Comparison of ENCODE assay signal across 19 cellular contexts in genomic region chr1:25664800-25665199, GRCh38.
"Had no signal": no experiment of that assay in that cellular context is flagged by ENCODE, and none has a peak within 500 bp of the region (broad histone marks: within the 10 kb centered on the region; RNA-seq: fewer than 3 reads in every experiment).

No MANE protein-coding gene starts in this region.

- H3K27ac Mint-ChIP-seq: activated CD4-positive, alpha-beta memory T cell treated with anti-CD3 and anti-CD28 coated beads for 36 hours; activated CD8-positive, alpha-beta memory T cell treated with anti-CD3 and anti-CD28 coated beads, Interleukin-2, amount 10 ng/mL, durations not matched to agents 7 days and 5 days; activated naive CD8-positive, alpha-beta T cell; progenitor cell of endocrine pancreas; T-helper 17 cell had no signal

- H3K36me3 ChIP-seq: spleen, stomach, upper lobe of right lung, WERI-Rb-1 had no signal

- H3K27me3 Mint-ChIP-seq: activated CD4-positive, alpha-beta memory T cell treated with anti-CD3 and anti-CD28 coated beads for 36 hours; activated naive CD8-positive, alpha-beta T cell; progenitor cell of endocrine pancreas; T-helper 17 cell had no signal

- H3K4me1 Mint-ChIP-seq: activated CD8-positive, alpha-beta memory T cell treated with anti-CD3 and anti-CD28 coated beads, Interleukin-2, amount 10 ng/mL, durations not matched to agents 7 days and 5 days had no signal

- H3K4me3 ChIP-seq: coronary artery, spleen, stomach, testis, upper lobe of right lung had no signal

- H3K9me3 ChIP-seq: spleen, stomach, testis, upper lobe of right lung had no signal

- H3K4me1 ChIP-seq: testis had no signal

- H3K4me3 Mint-ChIP-seq: activated CD4-positive, alpha-beta memory T cell treated with anti-CD3 and anti-CD28 coated beads for 36 hours; activated CD8-positive, alpha-beta memory T cell treated with anti-CD3 and anti-CD28 coated beads, Interleukin-2, amount 10 ng/mL, durations not matched to agents 7 days and 5 days; activated naive CD8-positive, alpha-beta T cell; T-helper 17 cell had no signal

- H3K9me3 Mint-ChIP-seq: activated CD4-positive, alpha-beta memory T cell treated with anti-CD3 and anti-CD28 coated beads for 36 hours had no signal

- DNase-seq: activated CD4-positive, alpha-beta memory T cell treated with anti-CD3 and anti-CD28 coated beads for 36 hours; activated CD8-positive, alpha-beta memory T cell treated with anti-CD3 and anti-CD28 coated beads, Interleukin-2, amount 10 ng/mL, durations not matched to agents 7 days and 5 days; activated T-cell treated with anti-CD3 and anti-CD28 coated beads, Interleukin-2, amount 50 U/mL, for 1 hour; amniotic stem cell; central memory CD4-positive, alpha-beta T cell; effector CD4-positive, alpha-beta T cell; foreskin fibroblast; glutamatergic neuron; right cardiac atrium; spleen; stimulated activated CD4-positive, alpha-beta T cell treated with anti-CD3 and anti-CD28 coated beads, Interleukin-1b, Interleukin-23, amount 100 ng/mL, for 48 hours; stomach; T-helper 17 cell; testis; upper lobe of right lung; WERI-Rb-1 had no signal

- ATAC-seq: activated CD8-positive, alpha-beta memory T cell treated with anti-CD3 and anti-CD28 coated beads, Interleukin-2, amount 10 ng/mL, durations not matched to agents 7 days and 5 days; T-helper 17 cell; upper lobe of right lung had no signal

- H3K27ac ChIP-seq: coronary artery, spleen, stomach, testis, upper lobe of right lung, WERI-Rb-1 had no signal

- H3K27me3 ChIP-seq: spleen, stomach, testis, upper lobe of right lung had no signal

- H3K36me3 Mint-ChIP-seq: activated CD4-positive, alpha-beta memory T cell treated with anti-CD3 and anti-CD28 coated beads for 36 hours had no signal
